Comparison of ENCODE assay signal across 1 cellular context in genomic region chr10:92829042-92829785, GRCh38.
TF ChIP-seq lines count a peak whose summit lies in the region.

No MANE protein-coding gene starts in this region.

TF ChIP-seq in GM23338, 12 proteins besides CTCF, POLR2A, EP300 and RAD21 (continued from another document):
- no peak for TF ChIP-seq REST (IDR thresholded peaks at IDR 0.05; ENCODE audit: unreplicated experiment)
- no peak for TF ChIP-seq EZH2 (IDR thresholded peaks at IDR 0.05; ENCODE audit: low read depth, unreplicated experiment)
- TF ChIP-seq POLR2AphosphoS5 (IDR thresholded peaks at IDR 0.05; ENCODE audit: low read depth) = no peak
- no peak for TF ChIP-seq CREB1 (CRISPR knock-in tag; IDR thresholded peaks at IDR 0.05; ENCODE audit: low read depth)
- TF ChIP-seq ZNF114 (CRISPR knock-in tag; IDR thresholded peaks at IDR 0.05) = no peak
- TF ChIP-seq EZH2phosphoT487 (IDR thresholded peaks at IDR 0.05; ENCODE audit: unreplicated experiment) = no peak
- no peak for TF ChIP-seq ZNF462 (CRISPR knock-in tag; IDR thresholded peaks at IDR 0.05)
- TF ChIP-seq STAT1 (IDR thresholded peaks at IDR 0.05; ENCODE audit: unreplicated experiment) = no peak
